Comparison of ENCODE assay signal across 8 cellular contexts in genomic region chr11:112226062-112226921, GRCh38. TPM values are rescaled to one million over a fixed set of nuclear protein-coding genes. Genes with fewer than 3 reads are reported as not detected.
DNase-seq lines count a peak whose midpoint lies in the region; ATAC-seq and TF ChIP-seq lines count a peak whose summit lies in the region.

TSS of gene PTS (plus strand) at chr11:112226428. CDS start at chr11:112226444, 16 bp downstream.

- CTCF ChIA-PET in activated CD4-positive, alpha-beta T cell treated with anti-CD3 and anti-CD28 coated beads for 36 hours (lab: Charles Lee) = interaction anchor here (1.0 to 1.9 kb wide), 3 partner anchors 52 to 59 kb away, joined by 3 to 11 read pairs (median 5); no protein-coding TSS in a partner anchor

- peaks cover 19% of the 10 kb centered on the region for H3K4me1 Mint-ChIP-seq in activated CD4-positive, alpha-beta T cell treated with anti-CD3 and anti-CD28 coated beads for 36 hours
- H3K4me1 Mint-ChIP-seq in chondrocyte (ENCODE audit: low read depth) = peaks cover 38% of the 10 kb centered on the region

- H3K27ac Mint-ChIP-seq in activated CD4-positive, alpha-beta T cell treated with anti-CD3 and anti-CD28 coated beads for 36 hours = peak within 1 kb of the TSS; percentile 94
- H3K27ac Mint-ChIP-seq in chondrocyte (ENCODE audit: unreplicated experiment) = peak within 1 kb of the TSS; percentile 97

- intact Hi-C loops in activated CD4-positive, alpha-beta T cell treated with anti-CD3 and anti-CD28 coated beads for 36 hours (cut with DNase I, micrococcal nuclease) = loop anchor here (1.0 to 10.0 kb wide), 11 partner anchors 15 to 1649 kb away; partner anchors contain the start of genes ZW10 (in 2 of the 2), CFAP68 (in 1 of the 2), CLDN25 (in 1 of the 2) and FDXACB1 (in 1 of the 2)

- no peaks in the 10 kb centered on the region for H3K27me3 Mint-ChIP-seq in activated CD4-positive, alpha-beta T cell treated with anti-CD3 and anti-CD28 coated beads for 36 hours
- no peaks in the 10 kb centered on the region for H3K27me3 Mint-ChIP-seq in chondrocyte (ENCODE audit: low read depth)

- H3K4me3 Mint-ChIP-seq in activated CD4-positive, alpha-beta T cell treated with anti-CD3 and anti-CD28 coated beads for 36 hours = peak within 1 kb of the TSS; percentile 78
- peak within 1 kb of the TSS; percentile 84 for H3K4me3 Mint-ChIP-seq in chondrocyte (ENCODE audit: unreplicated experiment)

- TF ChIP-seq CTCF in chondrocyte (IDR thresholded peaks at IDR 0.05) = peak; percentile 32

- POLR2A ChIA-PET in activated CD4-positive, alpha-beta T cell treated with anti-CD3 and anti-CD28 coated beads for 36 hours (lab: Charles Lee) = interaction anchor here (0.5 kb wide), 1 partner anchor 54 kb away, joined by 4 read pairs; no protein-coding TSS in a partner anchor

- H3K36me3 Mint-ChIP-seq in activated CD4-positive, alpha-beta T cell treated with anti-CD3 and anti-CD28 coated beads for 36 hours (ENCODE audit: low read depth) = peaks cover 29% of the 10 kb centered on the region
- H3K36me3 Mint-ChIP-seq in chondrocyte (ENCODE audit: low read depth) = peaks cover 12% of the 10 kb centered on the region

- H3K9me3 Mint-ChIP-seq in activated CD4-positive, alpha-beta T cell treated with anti-CD3 and anti-CD28 coated beads for 36 hours (ENCODE audit: low read depth) = no peaks in the 10 kb centered on the region
- H3K9me3 Mint-ChIP-seq in chondrocyte (ENCODE audit: low read depth) = peaks cover 4% of the 10 kb centered on the region

- TF ChIP-seq POLR2A in GM19099 (IDR thresholded peaks at IDR 0.05; ENCODE audit: extremely low read depth, insufficient read length, low read depth) = peak; percentile 92

- DNase-seq in Ammon's horn (ENCODE audit: low spot score) = peak; percentile 93
- peak; percentile 58 for DNase-seq in NCI-H446 treated with DMSO at 0.1 percent for 48 hours (lab: John Stamatoyannopoulos, UW)
- DNase-seq in activated CD4-positive, alpha-beta T cell treated with anti-CD3 and anti-CD28 coated beads for 36 hours = peak; percentile 90
- DNase-seq in chondrocyte (ENCODE audit: low spot score) = no peak
- peak; percentile 90 for DNase-seq in kidney tubule cell (ENCODE audit: low spot score)
- DNase-seq in stimulated activated CD4-positive, alpha-beta T cell treated with anti-CD3 and anti-CD28 coated beads, Interleukin-1b, Interleukin-23, amount 100 ng/mL, for 1 hour (ENCODE audit: low read depth in 2 of 2) = peak; percentile 57

- ATAC-seq in HG03378 (IDR thresholded peaks at IDR 0.05; ENCODE audit: unreplicated experiment) = peak; percentile 94
- ATAC-seq in activated CD4-positive, alpha-beta T cell treated with anti-CD3 and anti-CD28 coated beads for 36 hours = peak; percentile 97

RNA-seq across cellular contexts. Expression of gene PTS, which starts in this region (rescaled TPM):
- total RNA-seq in activated CD4-positive, alpha-beta T cell treated with anti-CD3 and anti-CD28 coated beads for 36 hours = 10 to 100 TPM; 17.4 to 23.8 TPM
- 43.6 to 64.3 TPM (median 45.8 TPM) in 3 replicates for total RNA-seq in chondrocyte
